1 cellular context compared by ENCODE assay signal in the genomic region with DNA sequence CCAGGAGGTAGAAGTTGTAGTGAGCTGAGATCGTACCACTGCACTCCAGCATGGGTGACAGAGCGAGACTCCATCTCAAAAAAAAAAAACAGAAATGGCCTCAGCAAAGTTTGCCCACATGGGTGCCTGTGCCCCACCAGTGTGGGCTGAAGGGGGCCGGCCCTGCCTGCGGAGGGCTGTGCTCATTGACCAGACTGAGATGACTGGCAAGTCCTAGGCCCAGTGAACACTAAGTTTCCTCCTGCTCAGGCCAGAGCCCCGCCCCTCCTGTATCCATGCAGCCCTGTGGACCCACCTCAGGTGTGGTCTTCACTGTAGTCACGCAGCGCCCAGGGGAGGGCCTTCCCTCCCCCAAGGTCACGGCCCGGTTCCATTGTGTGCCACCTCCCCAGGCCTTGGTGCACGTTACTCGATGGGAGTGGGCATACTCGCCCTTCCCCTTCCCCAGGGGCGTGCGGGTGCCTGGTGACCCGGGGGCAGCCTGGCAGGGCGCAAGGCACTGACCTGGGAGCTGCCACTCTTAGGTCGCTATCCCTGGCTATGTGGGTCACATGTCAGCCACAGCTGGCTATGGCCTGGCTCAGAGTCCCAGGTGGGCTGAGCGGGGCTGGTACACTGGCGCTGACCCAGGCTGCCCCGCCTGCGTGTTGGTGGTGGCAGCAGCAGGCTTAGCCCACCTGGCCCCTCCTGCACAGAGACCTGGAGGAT.
TF ChIP-seq lines count a peak whose summit lies in the region.

No MANE protein-coding gene starts in this region.

TF ChIP-seq in IMR-90, 13 proteins besides CTCF, POLR2A, EP300 and RAD21:
- TF ChIP-seq SMC3 (IDR thresholded peaks at IDR 0.05; ENCODE audit: low read depth, low read length) (no peak), BHLHE40 (IDR thresholded peaks at IDR 0.05; ENCODE audit: low read depth, low read length) (no peak), NFE2L2 (IDR thresholded peaks at IDR 0.05; ENCODE audit: low read depth, low read length) (no peak), CEBPB (IDR thresholded peaks at IDR 0.05; ENCODE audit: low read depth, low read length) (no peak), MXI1 (IDR thresholded peaks at IDR 0.05; ENCODE audit: borderline replicate concordance, low read depth, low read length) (no peak), MAZ (IDR thresholded peaks at IDR 0.05; ENCODE audit: borderline replicate concordance, low read depth, low read length) (no peak), MAFK (IDR thresholded peaks at IDR 0.05; ENCODE audit: low read depth, low read length) (no peak), CHD1 (IDR thresholded peaks at IDR 0.05; ENCODE audit: low read depth, low read length) (no peak), RCOR1 (IDR thresholded peaks at IDR 0.05; ENCODE audit: insufficient replicate concordance, low read length) (no peak), FOS (IDR thresholded peaks at IDR 0.05; ENCODE audit: low read depth, low read length) (no peak), RFX5 (IDR thresholded peaks at IDR 0.05; ENCODE audit: low read depth, low read length) (no peak)
- TF ChIP-seq, protein P1, sequence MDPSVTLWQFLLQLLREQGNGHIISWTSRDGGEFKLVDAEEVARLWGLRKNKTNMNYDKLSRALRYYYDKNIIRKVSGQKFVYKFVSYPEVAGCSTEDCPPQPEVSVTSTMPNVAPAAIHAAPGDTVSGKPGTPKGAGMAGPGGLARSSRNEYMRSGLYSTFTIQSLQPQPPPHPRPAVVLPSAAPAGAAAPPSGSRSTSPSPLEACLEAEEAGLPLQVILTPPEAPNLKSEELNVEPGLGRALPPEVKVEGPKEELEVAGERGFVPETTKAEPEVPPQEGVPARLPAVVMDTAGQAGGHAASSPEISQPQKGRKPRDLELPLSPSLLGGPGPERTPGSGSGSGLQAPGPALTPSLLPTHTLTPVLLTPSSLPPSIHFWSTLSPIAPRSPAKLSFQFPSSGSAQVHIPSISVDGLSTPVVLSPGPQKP (IDR thresholded peaks at IDR 0.05; ENCODE audit: borderline replicate concordance, low read depth, low read length): no peak
- TF ChIP-seq, protein P2, sequence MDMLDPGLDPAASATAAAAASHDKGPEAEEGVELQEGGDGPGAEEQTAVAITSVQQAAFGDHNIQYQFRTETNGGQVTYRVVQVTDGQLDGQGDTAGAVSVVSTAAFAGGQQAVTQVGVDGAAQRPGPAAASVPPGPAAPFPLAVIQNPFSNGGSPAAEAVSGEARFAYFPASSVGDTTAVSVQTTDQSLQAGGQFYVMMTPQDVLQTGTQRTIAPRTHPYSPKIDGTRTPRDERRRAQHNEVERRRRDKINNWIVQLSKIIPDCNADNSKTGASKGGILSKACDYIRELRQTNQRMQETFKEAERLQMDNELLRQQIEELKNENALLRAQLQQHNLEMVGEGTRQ (IDR thresholded peaks at IDR 0.05; ENCODE audit: low read depth, low read length): no peak
